In the genomic region with DNA sequence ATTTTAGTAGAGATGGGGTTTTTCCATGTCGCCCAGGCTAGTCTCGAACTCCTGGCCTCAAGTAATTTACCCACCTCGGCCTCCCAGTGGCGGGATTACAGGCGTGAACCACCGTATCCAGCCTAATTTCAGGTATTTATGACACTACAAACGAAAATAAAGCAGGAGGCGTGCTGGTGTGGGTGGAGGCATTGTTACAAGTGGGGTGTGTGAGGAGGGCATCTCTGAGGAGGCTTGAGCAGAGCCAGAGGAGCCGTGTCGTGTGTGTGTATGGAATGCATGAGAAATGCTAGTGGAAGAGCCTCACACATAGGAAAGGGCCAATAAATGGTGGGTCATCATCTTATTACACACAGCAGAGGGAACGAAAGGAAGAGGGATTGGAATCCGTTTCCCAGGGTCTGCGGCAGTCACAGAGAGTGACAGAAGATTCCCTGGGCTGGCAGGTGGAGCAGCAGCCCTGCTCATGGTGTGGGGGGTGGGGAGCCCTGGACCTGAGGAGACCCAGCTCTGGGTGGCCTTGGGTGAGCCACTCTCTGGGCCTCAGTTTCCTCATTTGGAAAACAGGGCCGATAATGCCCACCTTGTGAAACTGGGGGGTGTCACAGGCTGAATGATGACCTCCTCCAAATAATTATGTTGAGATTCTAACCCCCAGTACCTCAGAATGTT, we compare ENCODE assay signal across 19 cellular contexts. TPM values are rescaled to one million over a fixed set of nuclear protein-coding genes. Genes with fewer than 3 reads are reported as not detected.
DNase-seq lines count a peak whose midpoint lies in the region; ATAC-seq and TF ChIP-seq lines count a peak whose summit lies in the region.
"Had no signal": no experiment of that assay in that cellular context is flagged by ENCODE, and none has a peak within 500 bp of the region (broad histone marks: within the 10 kb centered on the region; RNA-seq: fewer than 3 reads in every experiment).

No MANE protein-coding gene starts in this region.

- H3K4ac ChIP-seq in mesendoderm (ENCODE audit: low read depth, low read length), result no peak overlapping the region
- H3K4ac ChIP-seq in trophoblast cell (ENCODE audit: low read depth, low read length), result no peak overlapping the region

- H3K18ac ChIP-seq in mesendoderm (ENCODE audit: low read length) (no peak overlapping the region), trophoblast cell (ENCODE audit: low read length) (no peak overlapping the region)

- peak overlapping the region; percentile 10 for H3K14ac ChIP-seq in trophoblast cell (ENCODE audit: low read length)

- peak overlapping the region; percentile 60 for H4K91ac ChIP-seq in trophoblast cell (ENCODE audit: low read depth, low read length)

- CTCF ChIA-PET in Calu3 (lab: Charles Lee), result interaction anchor here (0.7 to 5.6 kb wide), 4 partner anchors 44 to 192 kb away, joined by 3 to 75 read pairs (median 10); no protein-coding TSS in a partner anchor
- CTCF ChIA-PET in Panc1 (lab: Charles Lee), result interaction anchor here (0.6 to 1.5 kb wide), 3 partner anchors 50 to 794 kb away, joined by 3 to 10 read pairs (median 3); partner anchors contain the start of gene BCAS4
- CTCF ChIA-PET in OCI-LY7 (lab: Charles Lee; ENCODE audit: unreplicated experiment), result no interaction called here

- no peak overlapping the region for H4K12ac ChIP-seq in trophoblast cell (ENCODE audit: low read depth, low read length)

- peaks cover 3% of the 10 kb centered on the region for H3K9me3 Mint-ChIP-seq in Calu3 (ENCODE audit: low read depth, unreplicated experiment)
- H3K9me3 Mint-ChIP-seq: CD4-positive, CD25-positive, alpha-beta regulatory T cell had no signal

- H3K4me3 ChIP-seq in Panc1 (ENCODE audit: low read depth in 2 of 2, low read length in 2 of 2) (no peak overlapping the region), mesendoderm (ENCODE audit: low read length) (no peak overlapping the region), trophoblast cell (ENCODE audit: low read depth, low read length) (no peak overlapping the region), OCI-LY7 (ENCODE audit: low read depth, low read length, poor library complexity, severe bottlenecking) (no peak overlapping the region), brain microvascular endothelial cell (ENCODE audit: low read depth, low read length) (no peak overlapping the region)
- H3K4me3 ChIP-seq: Peyer's patch had no signal

- peaks cover 28% of the 10 kb centered on the region for H3K4me1 Mint-ChIP-seq in Calu3 (ENCODE audit: low read depth, unreplicated experiment)

- POLR2A ChIA-PET in Panc1 (lab: Charles Lee) (interaction anchor here (0.6 to 0.7 kb wide), 5 partner anchors 26 to 323 kb away, joined by 3 to 14 read pairs (median 4); no protein-coding TSS in a partner anchor), OCI-LY7 (lab: Charles Lee) (interaction anchor here (0.7 kb wide), 1 partner anchor 100 kb away, joined by 5 read pairs; no protein-coding TSS in a partner anchor)

- WGBS in mesendoderm (ENCODE audit: extremely low coverage, insufficient coverage, low lambda C conversion rate), result no CpG with 5 or more reads among the region's 14 CpGs
- no CpG with 5 or more reads among the region's 14 CpGs for WGBS in trophoblast cell (ENCODE audit: extremely low coverage, insufficient coverage, insufficient read length)

- no peak overlapping the region for H2BK5ac ChIP-seq in mesendoderm (ENCODE audit: low read length)
- H2BK5ac ChIP-seq in trophoblast cell (ENCODE audit: low read depth, low read length, poor library complexity), result no peak overlapping the region

- H3K4me1 ChIP-seq in Panc1 (ENCODE audit: control insufficient read depth, insufficient read depth, low read length) (peaks cover 38% of the 10 kb centered on the region), mesendoderm (ENCODE audit: control insufficient read depth, low read depth, low read length) (peaks cover 3% of the 10 kb centered on the region), trophoblast cell (ENCODE audit: control insufficient read depth in 1 of 2, insufficient read depth in 2 of 2, low read length in 2 of 2) (peaks cover 8 to 13% of the 10 kb centered on the region in 2 experiments), OCI-LY7 (ENCODE audit: insufficient read depth, low read length, poor library complexity, severe bottlenecking) (no peaks in the 10 kb centered on the region)

- H2BK120ac ChIP-seq in mesendoderm (ENCODE audit: low read depth, low read length), result no peak overlapping the region
- H2BK120ac ChIP-seq in trophoblast cell (ENCODE audit: insufficient read depth, low read length, poor library complexity), result peak overlapping the region; percentile 32

- no peak overlapping the region for H2BK15ac ChIP-seq in mesendoderm (replicated peaks; ENCODE audit: low read depth)

- no peak overlapping the region for H4K8ac ChIP-seq in mesendoderm (ENCODE audit: low read depth, low read length)
- no peak overlapping the region for H4K8ac ChIP-seq in trophoblast cell (ENCODE audit: low read depth, low read length)

- intact Hi-C loops in Calu3 (cut with micrococcal nuclease; ENCODE audit: unreplicated experiment) (no loop called here), Panc1 (cut with micrococcal nuclease; ENCODE audit: unreplicated experiment) (no loop called here), OCI-LY7 (cut with micrococcal nuclease; ENCODE audit: unreplicated experiment) (no loop called here)

- in situ Hi-C loops in Panc1 (cut with HindIII; ENCODE audit: low pct_unique_long_range_greater_than_20kb, low sequenced_read_pairs) (no loop called here), brain microvascular endothelial cell (cut with HindIII; ENCODE audit: low pct_ligation_motif_present, low sequenced_read_pairs) (no loop called here)

- H3K27me3 Mint-ChIP-seq in Calu3 (ENCODE audit: unreplicated experiment), result no peaks in the 10 kb centered on the region

- H2AK5ac ChIP-seq in mesendoderm (ENCODE audit: low read length) (no peak overlapping the region), trophoblast cell (ENCODE audit: low read length) (peak overlapping the region; percentile 21)

- H3K27me3 ChIP-seq in Panc1 (ENCODE audit: control insufficient read depth, insufficient read depth, low read length), result no peaks in the 10 kb centered on the region
- no peaks in the 10 kb centered on the region for H3K27me3 ChIP-seq in mesendoderm (ENCODE audit: insufficient read depth, low read length, poor library complexity)
- H3K27me3 ChIP-seq in trophoblast cell (ENCODE audit: insufficient read depth, low read length), result no peaks in the 10 kb centered on the region
- no peaks in the 10 kb centered on the region for H3K27me3 ChIP-seq in brain microvascular endothelial cell (replicated peaks)
- H3K27me3 ChIP-seq: Peyer's patch had no signal

- no peak overlapping the region for H3K4me3 Mint-ChIP-seq in Calu3 (ENCODE audit: low read depth, unreplicated experiment)
- H3K4me3 Mint-ChIP-seq: CD4-positive, CD25-positive, alpha-beta regulatory T cell had no signal

- no peak overlapping the region for H3K27ac Mint-ChIP-seq in Calu3 (ENCODE audit: unreplicated experiment)
- H3K27ac Mint-ChIP-seq: CD4-positive, CD25-positive, alpha-beta regulatory T cell had no signal

- H3K79me1 ChIP-seq in mesendoderm (ENCODE audit: low read length) (no peaks in the 10 kb centered on the region), trophoblast cell (ENCODE audit: low read length) (peaks cover 22% of the 10 kb centered on the region)

- no peak overlapping the region for H3K23ac ChIP-seq in mesendoderm (ENCODE audit: low read length)
- no peak overlapping the region for H3K23ac ChIP-seq in trophoblast cell (ENCODE audit: low read length)

- peak overlapping the region; percentile 84 for H2BK12ac ChIP-seq in trophoblast cell (ENCODE audit: low read length)

- peak overlapping the region; percentile 99 for H3K27ac ChIP-seq in Panc1 (ENCODE audit: low read length)
- no peak overlapping the region for H3K27ac ChIP-seq in mesendoderm (ENCODE audit: low read depth, low read length)
- no peak overlapping the region for H3K27ac ChIP-seq in trophoblast cell (ENCODE audit: low read depth, low read length)
- no peak overlapping the region for H3K27ac ChIP-seq in OCI-LY7 (ENCODE audit: low read depth, low read length, poor library complexity, severe bottlenecking)
- no peak overlapping the region for H3K27ac ChIP-seq in brain microvascular endothelial cell

- no peaks in the 10 kb centered on the region for H3K36me3 ChIP-seq in Panc1 (ENCODE audit: control insufficient read depth, insufficient read depth, low read length)
- H3K36me3 ChIP-seq in mesendoderm (ENCODE audit: control insufficient read depth, insufficient read depth, low read length), result no peaks in the 10 kb centered on the region
- no peaks in the 10 kb centered on the region for H3K36me3 ChIP-seq in trophoblast cell (ENCODE audit: control insufficient read depth in 1 of 2, insufficient read depth in 2 of 2, low read length in 2 of 2)
- no peaks in the 10 kb centered on the region for H3K36me3 ChIP-seq in OCI-LY7 (ENCODE audit: insufficient read depth, low read length)
- no peaks in the 10 kb centered on the region for H3K36me3 ChIP-seq in brain microvascular endothelial cell (replicated peaks)
- H3K36me3 ChIP-seq: Peyer's patch had no signal

- no peak for DNase-seq in Calu3
- DNase-seq in Panc1 (ENCODE audit: low read depth, low spot score), result no peak
- DNase-seq in mesendoderm, result no peak
- no peak for DNase-seq in trophoblast cell
- DNase-seq in OCI-LY7 (ENCODE audit: low spot score), result no peak
- DNase-seq in stimulated activated CD8-positive, alpha-beta memory T cell treated with anti-CD3 and anti-CD28 coated beads, Interleukin-4, amount 100 ng/mL, for 48 hours, result no peak
- no peak for DNase-seq in brain microvascular endothelial cell
- DNase-seq: ACHN; CD4-positive, CD25-positive, alpha-beta regulatory T cell; DND-41; GDM1; Karpas-422; MM.1S; NCI-H1105 treated with DMSO at 0.1 percent for 48 hours; NCI-H1930; NCI-H2171 treated with DMSO at 0.1 percent for 48 hours; Peyer's patch; SIG-M5 had no signal

- H3K79me2 ChIP-seq in mesendoderm (ENCODE audit: control insufficient read depth, insufficient read depth, low read length), result no peaks in the 10 kb centered on the region
- H3K79me2 ChIP-seq in trophoblast cell (ENCODE audit: control insufficient read depth, insufficient read depth, low read length, poor library complexity), result peaks cover 5% of the 10 kb centered on the region
- H3K79me2 ChIP-seq in OCI-LY7 (ENCODE audit: insufficient read depth, low read depth, low read length), result no peaks in the 10 kb centered on the region

- H4K20me1 ChIP-seq in OCI-LY7 (ENCODE audit: insufficient read depth, low read length), result no peaks in the 10 kb centered on the region

- no peak overlapping the region for H2AFZ ChIP-seq in trophoblast cell (ENCODE audit: insufficient read depth, low read length, poor library complexity)
- no peak overlapping the region for H2AFZ ChIP-seq in OCI-LY7 (ENCODE audit: low read length)

- peaks cover 21% of the 10 kb centered on the region for H3K36me3 Mint-ChIP-seq in Calu3 (ENCODE audit: insufficient read depth, unreplicated experiment)
- H3K36me3 Mint-ChIP-seq: CD4-positive, CD25-positive, alpha-beta regulatory T cell had no signal

- BruUV-seq in Calu3 (replicated peaks; lab: Mats Ljungman, UMichigan) (TSS peak; percentile 31), Panc1 (replicated peaks; lab: Mats Ljungman, UMichigan) (no TSS peak), OCI-LY7 (replicated peaks; lab: Mats Ljungman, UMichigan) (no TSS peak)

- no peak overlapping the region for H3K9ac ChIP-seq in mesendoderm (ENCODE audit: low read length)
- H3K9ac ChIP-seq in trophoblast cell (ENCODE audit: low read length), result no peak overlapping the region

- no peaks in the 10 kb centered on the region for H3K9me2 ChIP-seq in OCI-LY7 (ENCODE audit: insufficient read depth, low read length)

- no peak overlapping the region for H4K5ac ChIP-seq in mesendoderm (ENCODE audit: low read length)

- H3K9me3 ChIP-seq in Panc1 (ENCODE audit: control insufficient read depth, insufficient read depth, low read depth, low read length), result no peaks in the 10 kb centered on the region
- no peaks in the 10 kb centered on the region for H3K9me3 ChIP-seq in trophoblast cell (ENCODE audit: insufficient read depth, low read depth, low read length)
- no peaks in the 10 kb centered on the region for H3K9me3 ChIP-seq in OCI-LY7 (ENCODE audit: low read length)
- H3K9me3 ChIP-seq: Peyer's patch had no signal

- H3K4me2 ChIP-seq in mesendoderm (ENCODE audit: low read length) (no peak overlapping the region), trophoblast cell (ENCODE audit: low read length) (no peak overlapping the region), OCI-LY7 (ENCODE audit: low read length) (no peak overlapping the region)

- no peak for TF ChIP-seq CTCF in Calu3 (IDR thresholded peaks at IDR 0.05; ENCODE audit: unreplicated experiment)
- TF ChIP-seq CTCF in Panc1 (IDR thresholded peaks at IDR 0.05), result no peak
- TF ChIP-seq CTCF in OCI-LY7 (conservative IDR thresholded peaks at IDR 0.05; ENCODE audit: low read length), result no peak
- TF ChIP-seq CTCF in brain microvascular endothelial cell (IDR thresholded peaks at IDR 0.05; ENCODE audit: low read depth, low read length, missing control alignments), result no peak

- ATAC-seq in Panc1 (no peak), HG02678 (IDR thresholded peaks at IDR 0.05; ENCODE audit: unreplicated experiment) (no peak)

- peak overlapping the region; percentile 34 for H3K56ac ChIP-seq in mesendoderm (ENCODE audit: low read length)

RNA-seq across cellular contexts. Expression of gene PEDS1, which starts 17.2 kb away (rescaled TPM):
- total RNA-seq in Calu3 (2022) (36.0 and 37.5 TPM in 2 replicates), Panc1 (2021; ENCODE audit: unreplicated experiment) (88.9 TPM), OCI-LY7 (2022) (19.5 and 22.0 TPM in 2 replicates)
- 209 TPM for polyA plus RNA-seq in Panc1 (2012; ENCODE audit: insufficient read length)
- 59.8 TPM for polyA plus RNA-seq in mesendoderm (2013, experiment 1 of 2)
- polyA plus RNA-seq in mesendoderm (2013, experiment 2 of 2), result 57.8 TPM
- 132 and 134 TPM in 2 replicates for polyA plus RNA-seq in trophoblast cell (2013)
- total RNA-seq in OCI-LY7 (2014; rRNA removed; shearing (Covaris generic)), result 12.0 and 25.9 TPM in 2 replicates

RNA-seq across cellular contexts. Expression of gene CEBPB, which starts 19.9 kb away (rescaled TPM):
- total RNA-seq in Calu3 (2022) (137 and 147 TPM in 2 replicates), Panc1 (2021; ENCODE audit: unreplicated experiment) (52.1 TPM), OCI-LY7 (2022) (48.2 and 48.4 TPM in 2 replicates)
- polyA plus RNA-seq in Panc1 (2012; ENCODE audit: insufficient read length), result 80.9 TPM
- polyA plus RNA-seq in mesendoderm (2013, experiment 1 of 2), result 22.5 TPM
- 22.8 TPM for polyA plus RNA-seq in mesendoderm (2013, experiment 2 of 2)
- polyA plus RNA-seq in trophoblast cell (2013), result 167 and 177 TPM in 2 replicates
- 31.0 and 47.6 TPM in 2 replicates for total RNA-seq in OCI-LY7 (2014; rRNA removed; shearing (Covaris generic))

RNA-seq across cellular contexts. Expression of gene UBE2V1, which starts 57.7 kb away (rescaled TPM):
- 212 TPM in 2 replicates for total RNA-seq in Calu3 (2022)
- total RNA-seq in Panc1 (2021; ENCODE audit: unreplicated experiment), result 115 TPM
- 54.8 TPM for polyA plus RNA-seq in Panc1 (2012; ENCODE audit: insufficient read length)
- 280 TPM for polyA plus RNA-seq in mesendoderm (2013, experiment 1 of 2)
- 273 TPM for polyA plus RNA-seq in mesendoderm (2013, experiment 2 of 2)
- polyA plus RNA-seq in trophoblast cell (2013), result 238 and 250 TPM in 2 replicates
- 57.3 and 63.2 TPM in 2 replicates for total RNA-seq in OCI-LY7 (2014; rRNA removed; shearing (Covaris generic))
- total RNA-seq in OCI-LY7 (2022), result 143 and 161 TPM in 2 replicates
